In the genomic region with DNA sequence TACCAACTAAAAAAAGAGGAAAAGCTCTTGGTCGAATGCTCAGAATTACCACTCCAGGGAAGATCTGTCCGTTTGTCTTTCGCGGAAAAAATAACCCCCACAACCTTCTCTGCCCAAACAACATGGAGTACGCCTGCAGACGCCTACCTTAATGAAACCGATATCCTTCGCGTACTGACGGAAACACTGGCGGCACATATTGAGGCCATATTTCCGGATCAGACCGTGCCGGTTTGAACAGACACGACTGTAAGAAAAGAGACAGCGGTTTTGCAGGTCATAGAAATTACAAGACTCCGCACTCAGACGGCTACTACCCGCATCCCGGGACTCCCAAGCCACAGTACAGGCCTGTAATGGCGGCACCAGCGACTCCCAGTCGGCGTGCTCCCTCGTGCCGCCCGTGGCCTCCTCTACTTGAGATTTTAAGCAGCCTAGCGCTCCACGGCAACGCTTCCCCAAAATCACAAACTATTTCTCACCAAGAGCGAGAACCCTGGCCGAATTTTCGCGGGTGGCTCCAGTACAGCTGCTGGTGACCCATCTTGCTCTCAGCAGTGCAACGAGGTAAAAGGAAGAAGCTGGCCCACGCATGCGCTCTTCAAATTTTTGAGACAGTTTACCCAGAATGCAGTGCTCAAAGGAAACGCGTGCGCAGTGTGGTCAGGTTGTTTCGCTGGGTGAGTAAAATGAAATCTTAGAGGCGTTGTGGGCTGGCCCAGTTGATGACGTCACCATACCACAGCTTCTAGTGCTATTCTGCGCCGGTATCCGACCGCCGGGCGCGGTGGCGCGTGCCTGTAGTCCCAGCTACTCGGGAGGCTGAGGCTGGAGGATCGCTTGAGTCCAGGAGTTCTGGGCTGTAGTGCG, we compare ENCODE assay signal across 8 cellular contexts. TPM values are rescaled to one million over a fixed set of nuclear protein-coding genes. Genes with fewer than 3 reads are reported as not detected.
DNase-seq lines count a peak whose midpoint lies in the region; ATAC-seq lines count a peak whose summit lies in the region.

Gene RPS29, minus strand, starts transcription at position 578 of the 870 bp plus-strand sequence. Its CDS starts 34 bp downstream, at position 544.

- ATAC-seq in GM19372 (IDR thresholded peaks at IDR 0.05; ENCODE audit: low read depth, unreplicated experiment) (peak; percentile 87), HG03558 (IDR thresholded peaks at IDR 0.05; ENCODE audit: extremely low read depth, unreplicated experiment) (peak; percentile 80), left lobe of liver (peak; percentile 88)

- H3K4me3 ChIP-seq in BLaER1 treated with 17β-estradiol and CSF1 and Interleukin-3, amounts not matched to agents 10 nM and 100 nM, result peak within 1 kb of the TSS; percentile 78 to 93 (median 88)

- no peaks in the 10 kb centered on the region for H3K27me3 Mint-ChIP-seq in dendritic cell treated with granulocyte-macrophage colony-stimulating factor and Interleukin-4, amounts not matched to agents 40 ng/mL and 50 ng/mL, for 4 days

- peaks cover 14 to 51% (median 29%) of the 10 kb centered on the region in 10 experiments for H3K4me1 ChIP-seq in BLaER1 treated with 17β-estradiol and CSF1 and Interleukin-3, amounts not matched to agents 10 nM and 100 nM

- intact Hi-C loops in dendritic cell treated with granulocyte-macrophage colony-stimulating factor and Interleukin-4, amounts not matched to agents 40 ng/mL and 50 ng/mL, for 4 days (cut with micrococcal nuclease), result loop anchor here (1.0 to 10.0 kb wide), 3 partner anchors 12 to 1659 kb away; partner anchors contain the start of genes KLHDC2, LRR1 and TMX1

- H3K27me3 ChIP-seq in BLaER1 treated with 17β-estradiol and CSF1 and Interleukin-3, amounts not matched to agents 10 nM and 100 nM, result no peaks in the 10 kb centered on the region

- H3K4me2 ChIP-seq in BLaER1 treated with 17β-estradiol and CSF1 and Interleukin-3, amounts not matched to agents 10 nM and 100 nM, result peak within 1 kb of the TSS; percentile 86 to 98 (median 93)

- DNase-seq in NCI-H748 treated with DMSO at 0.1 percent for 48 hours (lab: John Stamatoyannopoulos, UW) (peak; percentile 99), left lobe of liver (ENCODE audit: low spot score) (peak; percentile 99)
- peak; percentile 98 to 100 for DNase-seq in activated CD4-positive, alpha-beta T cell treated with anti-CD3 and anti-CD28 coated beads, Interleukin-2, amount 50 U/mL, for 24 hours (ENCODE audit: low read depth in 1 of 2, low spot score in 1 of 2)
- peak; percentile 96 for DNase-seq in stimulated activated CD4-positive, alpha-beta T cell treated with anti-CD3 and anti-CD28 coated beads, Interleukin-2, amount 100 ng/mL, for 4 hours (ENCODE audit: low read depth)

- H3K4me1 Mint-ChIP-seq in dendritic cell treated with granulocyte-macrophage colony-stimulating factor and Interleukin-4, amounts not matched to agents 40 ng/mL and 50 ng/mL, for 4 days (ENCODE audit: low read depth), result peaks cover 34% of the 10 kb centered on the region

- peak within 1 kb of the TSS; percentile 93 for H3K4me3 Mint-ChIP-seq in dendritic cell treated with granulocyte-macrophage colony-stimulating factor and Interleukin-4, amounts not matched to agents 40 ng/mL and 50 ng/mL, for 4 days

- peaks cover 38 to 45% (median 44%) of the 10 kb centered on the region in 11 experiments for H3K36me3 ChIP-seq in BLaER1 treated with 17β-estradiol and CSF1 and Interleukin-3, amounts not matched to agents 10 nM and 100 nM

- no peaks in the 10 kb centered on the region for H3K9me3 Mint-ChIP-seq in dendritic cell treated with granulocyte-macrophage colony-stimulating factor and Interleukin-4, amounts not matched to agents 40 ng/mL and 50 ng/mL, for 4 days

- peak within 1 kb of the TSS; percentile 91 to 100 (median 98) for H3K27ac ChIP-seq in BLaER1 treated with 17β-estradiol and CSF1 and Interleukin-3, amounts not matched to agents 10 nM and 100 nM

- H4K20me1 ChIP-seq in BLaER1 treated with 17β-estradiol and CSF1 and Interleukin-3, amounts not matched to agents 10 nM and 100 nM, result peaks cover 43 to 50% (median 46%) of the 10 kb centered on the region in 11 experiments

- no peaks in the 10 kb centered on the region for H3K9me3 ChIP-seq in BLaER1 treated with 17β-estradiol and CSF1 and Interleukin-3, amounts not matched to agents 10 nM and 100 nM (replicated peaks in 1 of 11)

- peaks cover 53% of the 10 kb centered on the region for H3K36me3 Mint-ChIP-seq in dendritic cell treated with granulocyte-macrophage colony-stimulating factor and Interleukin-4, amounts not matched to agents 40 ng/mL and 50 ng/mL, for 4 days (ENCODE audit: low read depth)

- peak within 1 kb of the TSS; percentile 98 for H3K27ac Mint-ChIP-seq in dendritic cell treated with granulocyte-macrophage colony-stimulating factor and Interleukin-4, amounts not matched to agents 40 ng/mL and 50 ng/mL, for 4 days

- peak within 1 kb of the TSS; percentile 97 to 100 (median 98) for H3K9ac ChIP-seq in BLaER1 treated with 17β-estradiol and CSF1 and Interleukin-3, amounts not matched to agents 10 nM and 100 nM

RNA-seq across cellular contexts. Expression of gene RPS29, which starts in this region (rescaled TPM):
- total RNA-seq in left lobe of liver, result 469 TPM

Comparison
In these comparisons a context has a peak if more than half of its experiments do, and no peak if none do; other contexts are left out.
1. Peak in every context shown above with its lines: DNase-seq, ATAC-seq, H3K4me3 ChIP-seq and H3K27ac ChIP-seq.